1 cellular context compared by ENCODE assay signal in the genomic region with DNA sequence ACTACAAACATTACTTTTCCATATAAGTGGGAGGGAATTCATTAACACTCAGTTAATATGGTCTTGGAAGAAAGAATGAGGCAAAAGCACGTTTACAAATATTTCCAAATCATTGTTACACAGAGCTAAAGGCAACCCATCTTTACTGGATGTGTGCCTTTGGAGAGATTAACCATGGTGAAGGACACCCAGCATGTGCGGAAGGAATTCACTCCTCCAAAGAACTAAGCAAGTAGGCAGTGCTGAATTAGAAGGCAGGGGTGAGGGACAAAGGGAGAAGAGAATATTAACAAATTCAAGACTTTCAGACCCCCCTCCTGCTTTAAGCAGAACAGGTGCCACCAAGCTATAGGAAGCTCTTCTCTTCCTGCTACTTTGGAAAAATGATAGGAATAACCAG.
TF ChIP-seq lines count a peak whose summit lies in the region.

No MANE protein-coding gene starts in this region.

TF ChIP-seq in GM23338, 12 proteins besides CTCF, POLR2A, EP300 and RAD21:
- no peak for TF ChIP-seq EZH2 (IDR thresholded peaks at IDR 0.05; ENCODE audit: low read depth, unreplicated experiment)
- no peak for TF ChIP-seq ZNF331 (CRISPR knock-in tag; IDR thresholded peaks at IDR 0.05; ENCODE audit: low read depth)
- TF ChIP-seq ZNF114 (CRISPR knock-in tag; IDR thresholded peaks at IDR 0.05), result no peak
- no peak for TF ChIP-seq NANOG (IDR thresholded peaks at IDR 0.05; ENCODE audit: borderline replicate concordance)
- TF ChIP-seq, protein P1, sequence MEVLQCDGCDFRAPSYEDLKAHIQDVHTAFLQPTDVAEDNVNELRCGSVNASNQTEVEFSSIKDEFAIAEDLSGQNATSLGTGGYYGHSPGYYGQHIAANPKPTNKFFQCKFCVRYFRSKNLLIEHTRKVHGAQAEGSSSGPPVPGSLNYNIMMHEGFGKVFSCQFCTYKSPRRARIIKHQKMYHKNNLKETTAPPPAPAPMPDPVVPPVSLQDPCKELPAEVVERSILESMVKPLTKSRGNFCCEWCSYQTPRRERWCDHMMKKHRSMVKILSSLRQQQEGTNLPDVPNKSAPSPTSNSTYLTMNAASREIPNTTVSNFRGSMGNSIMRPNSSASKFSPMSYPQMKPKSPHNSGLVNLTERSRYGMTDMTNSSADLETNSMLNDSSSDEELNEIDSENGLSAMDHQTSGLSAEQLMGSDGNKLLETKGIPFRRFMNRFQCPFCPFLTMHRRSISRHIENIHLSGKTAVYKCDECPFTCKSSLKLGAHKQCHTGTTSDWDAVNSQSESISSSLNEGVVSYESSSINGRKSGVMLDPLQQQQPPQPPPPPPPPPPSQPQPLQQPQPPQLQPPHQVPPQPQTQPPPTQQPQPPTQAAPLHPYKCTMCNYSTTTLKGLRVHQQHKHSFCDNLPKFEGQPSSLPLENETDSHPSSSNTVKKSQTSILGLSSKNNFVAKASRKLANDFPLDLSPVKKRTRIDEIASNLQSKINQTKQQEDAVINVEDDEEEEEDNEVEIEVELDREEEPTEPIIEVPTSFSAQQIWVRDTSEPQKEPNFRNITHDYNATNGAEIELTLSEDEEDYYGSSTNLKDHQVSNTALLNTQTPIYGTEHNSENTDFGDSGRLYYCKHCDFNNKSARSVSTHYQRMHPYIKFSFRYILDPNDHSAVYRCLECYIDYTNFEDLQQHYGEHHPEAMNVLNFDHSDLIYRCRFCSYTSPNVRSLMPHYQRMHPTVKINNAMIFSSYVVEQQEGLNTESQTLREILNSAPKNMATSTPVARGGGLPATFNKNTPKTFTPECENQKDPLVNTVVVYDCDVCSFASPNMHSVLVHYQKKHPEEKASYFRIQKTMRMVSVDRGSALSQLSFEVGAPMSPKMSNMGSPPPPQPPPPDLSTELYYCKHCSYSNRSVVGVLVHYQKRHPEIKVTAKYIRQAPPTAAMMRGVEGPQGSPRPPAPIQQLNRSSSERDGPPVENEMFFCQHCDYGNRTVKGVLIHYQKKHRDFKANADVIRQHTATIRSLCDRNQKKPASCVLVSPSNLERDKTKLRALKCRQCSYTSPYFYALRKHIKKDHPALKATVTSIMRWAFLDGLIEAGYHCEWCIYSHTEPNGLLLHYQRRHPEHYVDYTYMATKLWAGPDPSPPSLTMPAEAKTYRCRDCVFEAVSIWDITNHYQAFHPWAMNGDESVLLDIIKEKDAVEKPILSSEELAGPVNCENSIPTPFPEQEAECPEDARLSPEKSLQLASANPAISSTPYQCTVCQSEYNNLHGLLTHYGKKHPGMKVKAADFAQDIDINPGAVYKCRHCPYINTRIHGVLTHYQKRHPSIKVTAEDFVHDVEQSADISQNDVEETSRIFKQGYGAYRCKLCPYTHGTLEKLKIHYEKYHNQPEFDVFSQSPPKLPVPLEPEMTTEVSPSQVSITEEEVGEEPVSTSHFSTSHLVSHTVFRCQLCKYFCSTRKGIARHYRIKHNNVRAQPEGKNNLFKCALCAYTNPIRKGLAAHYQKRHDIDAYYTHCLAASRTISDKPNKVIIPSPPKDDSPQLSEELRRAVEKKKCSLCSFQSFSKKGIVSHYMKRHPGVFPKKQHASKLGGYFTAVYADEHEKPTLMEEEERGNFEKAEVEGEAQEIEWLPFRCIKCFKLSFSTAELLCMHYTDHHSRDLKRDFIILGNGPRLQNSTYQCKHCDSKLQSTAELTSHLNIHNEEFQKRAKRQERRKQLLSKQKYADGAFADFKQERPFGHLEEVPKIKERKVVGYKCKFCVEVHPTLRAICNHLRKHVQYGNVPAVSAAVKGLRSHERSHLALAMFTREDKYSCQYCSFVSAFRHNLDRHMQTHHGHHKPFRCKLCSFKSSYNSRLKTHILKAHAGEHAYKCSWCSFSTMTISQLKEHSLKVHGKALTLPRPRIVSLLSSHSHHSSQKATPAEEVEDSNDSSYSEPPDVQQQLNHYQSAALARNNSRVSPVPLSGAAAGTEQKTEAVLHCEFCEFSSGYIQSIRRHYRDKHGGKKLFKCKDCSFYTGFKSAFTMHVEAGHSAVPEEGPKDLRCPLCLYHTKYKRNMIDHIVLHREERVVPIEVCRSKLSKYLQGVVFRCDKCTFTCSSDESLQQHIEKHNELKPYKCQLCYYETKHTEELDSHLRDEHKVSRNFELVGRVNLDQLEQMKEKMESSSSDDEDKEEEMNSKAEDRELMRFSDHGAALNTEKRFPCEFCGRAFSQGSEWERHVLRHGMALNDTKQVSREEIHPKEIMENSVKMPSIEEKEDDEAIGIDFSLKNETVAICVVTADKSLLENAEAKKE (CRISPR knock-in tag; IDR thresholded peaks at IDR 0.05), result no peak
- TF ChIP-seq CREB1 (CRISPR knock-in tag; IDR thresholded peaks at IDR 0.05; ENCODE audit: low read depth), result no peak
